In genomic region chr5:78908173-78908901, GRCh38 we compare ENCODE assay signal across 9 cellular contexts.
DNase-seq lines count a peak whose midpoint lies in the region; ATAC-seq and TF ChIP-seq lines count a peak whose summit lies in the region.
"Had no signal": no experiment of that assay in that cellular context is flagged by ENCODE, and none has a peak within 500 bp of the region (broad histone marks: within the 10 kb centered on the region; RNA-seq: fewer than 3 reads in every experiment).

No MANE protein-coding gene starts in this region.

- H3K36me3 ChIP-seq in neural progenitor cell = no peaks in the 10 kb centered on the region
- H3K36me3 ChIP-seq: neutrophil had no signal

- H3K27me3 Mint-ChIP-seq in H9 (ENCODE audit: low read depth) (no peaks in the 10 kb centered on the region), neural progenitor cell (ENCODE audit: insufficient read depth, low read depth) (peaks cover 2% of the 10 kb centered on the region)

- H3K4me3 ChIP-seq in neural progenitor cell = peak overlapping the region; percentile 24

- H3K4me3 Mint-ChIP-seq in H9 = peak overlapping the region; percentile 24 to 62; a peak in 3 of 5 replicates
- peak overlapping the region; percentile 78 for H3K4me3 Mint-ChIP-seq in neural progenitor cell
- no peak overlapping the region for H3K4me3 Mint-ChIP-seq in stimulated activated effector memory CD8-positive, alpha-beta T cell treated with anti-CD3 and anti-CD28 coated beads, Interleukin-12 subunit alpha, Interleukin-12 subunit beta, amount 100 ng/mL, for 72 hours

- H3K23ac ChIP-seq in H9 (ENCODE audit: insufficient read length, low read depth, low read length) = no peak overlapping the region

- no peak for TF ChIP-seq CTCF in H9 (conservative IDR thresholded peaks at IDR 0.05)
- no peak for TF ChIP-seq CTCF in neural progenitor cell (IDR thresholded peaks at IDR 0.05)

- no peak overlapping the region for H4K5ac ChIP-seq in H9 (ENCODE audit: insufficient read length, low read depth, low read length)

- no peak overlapping the region for H2BK12ac ChIP-seq in H9 (ENCODE audit: insufficient read length, low read depth, low read length)

- H2BK5ac ChIP-seq in H9 (ENCODE audit: insufficient read length, low read length) = no peak overlapping the region

- H3K9me3 ChIP-seq in H9 (ENCODE audit: control insufficient read depth, low read depth, low read length) (no peaks in the 10 kb centered on the region), neural progenitor cell (ENCODE audit: low read depth) (no peaks in the 10 kb centered on the region)
- H3K9me3 ChIP-seq: neutrophil had no signal

- H2BK120ac ChIP-seq in H9 (ENCODE audit: low read depth, low read length, poor library complexity, severe bottlenecking) = no peak overlapping the region

- no peak overlapping the region for H3K4ac ChIP-seq in H9 (ENCODE audit: low read depth, low read length)

- H3F3A ChIP-seq in neural progenitor cell (ENCODE audit: low read depth) = peaks cover 7% of the 10 kb centered on the region

- H3K23me2 ChIP-seq in H9 (ENCODE audit: insufficient read length, low read depth, low read length, poor library complexity, severe bottlenecking) = no peaks in the 10 kb centered on the region

- no peak overlapping the region for H3K56ac ChIP-seq in H9 (ENCODE audit: insufficient read length, low read depth, low read length)

- H4K20me1 ChIP-seq in H9 (ENCODE audit: control insufficient read depth, insufficient read depth, insufficient read length) (no peaks in the 10 kb centered on the region), neural progenitor cell (ENCODE audit: low read depth) (no peaks in the 10 kb centered on the region)

- no peak overlapping the region for H4K91ac ChIP-seq in H9 (ENCODE audit: insufficient read length, low read depth, low read length)

- WGBS in H9 (ENCODE audit: extremely low coverage, insufficient read length, low lambda C conversion rate) = no CpG with 5 or more reads among the region's 10 CpGs

- ATAC-seq in GM19455 (IDR thresholded peaks at IDR 0.05; ENCODE audit: unreplicated experiment) = no peak
- no peak for ATAC-seq in activated CD4-positive, CD25-positive, alpha-beta regulatory T cell treated with anti-CD3 and anti-CD28 coated beads, Interleukin-2, amount 50 U/mL, for 24 hours
- ATAC-seq in stimulated activated effector memory CD8-positive, alpha-beta T cell treated with anti-CD3 and anti-CD28 coated beads, Interleukin-12 subunit alpha, Interleukin-12 subunit beta, amount 100 ng/mL, for 72 hours = no peak

- H3K18ac ChIP-seq in H9 (ENCODE audit: insufficient read length, low read depth, low read length) = no peak overlapping the region

- H3K27ac ChIP-seq in H9 (ENCODE audit: insufficient read length, low read depth, low read length) = no peak overlapping the region
- H3K27ac ChIP-seq in neural progenitor cell = peak overlapping the region; percentile 8
- H3K27ac ChIP-seq: neutrophil had no signal

- no peak overlapping the region for H2AK5ac ChIP-seq in H9 (ENCODE audit: insufficient read length, low read length)

- H3K27ac Mint-ChIP-seq in H9 (peak overlapping the region in 2 of 3 experiments; percentile 15 to 50; a peak in 2 of 7 replicates), neural progenitor cell (peak overlapping the region; percentile 68)
- H3K27ac Mint-ChIP-seq in stimulated activated effector memory CD8-positive, alpha-beta T cell treated with anti-CD3 and anti-CD28 coated beads, Interleukin-12 subunit alpha, Interleukin-12 subunit beta, amount 100 ng/mL, for 72 hours = no peak overlapping the region

- H3K4me2 ChIP-seq in H9 (ENCODE audit: insufficient read depth, insufficient read length, low read length) = peak overlapping the region; percentile 29
- H3K4me2 ChIP-seq in neural progenitor cell = peak overlapping the region; percentile 66

- H3K14ac ChIP-seq in H9 (ENCODE audit: insufficient read depth, low read length) = no peak overlapping the region

- H3K79me2 ChIP-seq in H9 (ENCODE audit: insufficient read depth, low read length) = no peaks in the 10 kb centered on the region
- H3K79me2 ChIP-seq in neural progenitor cell (ENCODE audit: low read depth) = no peaks in the 10 kb centered on the region

- no peaks in the 10 kb centered on the region for H3K79me1 ChIP-seq in H9 (ENCODE audit: insufficient read depth, low read depth, low read length, poor library complexity, severe bottlenecking)

- no peak overlapping the region for H2AFZ ChIP-seq in H9 (ENCODE audit: low read length)
- H2AFZ ChIP-seq in neural progenitor cell (replicated peaks) = no peak overlapping the region

- DNase-seq in H9 (peak; percentile 73), NCI-H82 treated with DMSO at 0.1 percent for 48 hours (lab: John Stamatoyannopoulos, UW; ENCODE audit: unreplicated experiment) (peak; percentile 54), fibroblast of gingiva (ENCODE audit: low read depth) (peak; percentile 65), neural progenitor cell (ENCODE audit: low spot score) (peak; percentile 84), HK-2 (ENCODE audit: unreplicated experiment) (no peak)
- no peak for DNase-seq in stimulated activated effector memory CD8-positive, alpha-beta T cell treated with anti-CD3 and anti-CD28 coated beads, Interleukin-12 subunit alpha, Interleukin-12 subunit beta, amount 100 ng/mL, for 72 hours (ENCODE audit: low spot score in 2 of 2)

- no peak overlapping the region for H2BK15ac ChIP-seq in H9 (ENCODE audit: low read depth, low read length)

- H3K27me3 ChIP-seq in H9 (ENCODE audit: insufficient read depth, low read length) = no peaks in the 10 kb centered on the region
- H3K27me3 ChIP-seq in neural progenitor cell = no peaks in the 10 kb centered on the region
- H3K27me3 ChIP-seq: neutrophil had no signal

- H3K9me3 Mint-ChIP-seq in H9 = no peaks in the 10 kb centered on the region
- H3K9me3 Mint-ChIP-seq in neural progenitor cell = no peaks in the 10 kb centered on the region
- no peaks in the 10 kb centered on the region for H3K9me3 Mint-ChIP-seq in stimulated activated effector memory CD8-positive, alpha-beta T cell treated with anti-CD3 and anti-CD28 coated beads, Interleukin-12 subunit alpha, Interleukin-12 subunit beta, amount 100 ng/mL, for 72 hours

- peaks cover 24 to 28% of the 10 kb centered on the region in 2 experiments for H3K4me1 Mint-ChIP-seq in H9
- peaks cover 44% of the 10 kb centered on the region for H3K4me1 Mint-ChIP-seq in neural progenitor cell
- no peaks in the 10 kb centered on the region for H3K4me1 Mint-ChIP-seq in stimulated activated effector memory CD8-positive, alpha-beta T cell treated with anti-CD3 and anti-CD28 coated beads, Interleukin-12 subunit alpha, Interleukin-12 subunit beta, amount 100 ng/mL, for 72 hours

- peaks cover 5% of the 10 kb centered on the region; the same call in 1 of the 2 replicates for H3K4me1 ChIP-seq in H9 (ENCODE audit: insufficient read depth, low read length)
- peaks cover 17% of the 10 kb centered on the region for H3K4me1 ChIP-seq in neural progenitor cell

- no peak overlapping the region for H3T11ph ChIP-seq in H9 (ENCODE audit: low read length)

- H3K36me3 Mint-ChIP-seq in H9 (ENCODE audit: insufficient read depth in 1 of 3, low read depth in 3 of 3) (no peaks in the 10 kb centered on the region), neural progenitor cell (no peaks in the 10 kb centered on the region)
- H3K36me3 Mint-ChIP-seq in stimulated activated effector memory CD8-positive, alpha-beta T cell treated with anti-CD3 and anti-CD28 coated beads, Interleukin-12 subunit alpha, Interleukin-12 subunit beta, amount 100 ng/mL, for 72 hours = peaks cover 11% of the 10 kb centered on the region

- H2BK20ac ChIP-seq in H9 (ENCODE audit: low read depth, low read length, poor library complexity, severe bottlenecking) = no peak overlapping the region

- H4K8ac ChIP-seq in H9 (replicated peaks; ENCODE audit: insufficient read length, low read depth, low read length) = no peak overlapping the region

- no peak overlapping the region for H3K9ac ChIP-seq in H9 (ENCODE audit: extremely low read depth, insufficient read length, low read length)
- no peak overlapping the region for H3K9ac ChIP-seq in neural progenitor cell

Comparison
In these comparisons a context has a peak if more than half of its experiments do, and no peak if none do; other contexts are left out.
1. DNase-seq: peak in H9 (single experiment), NCI-H82 treated with DMSO at 0.1 percent for 48 hours (single experiment), fibroblast of gingiva (single experiment) and neural progenitor cell (single experiment); none in stimulated activated effector memory CD8-positive, alpha-beta T cell treated with anti-CD3 and anti-CD28 coated beads, Interleukin-12 subunit alpha, Interleukin-12 subunit beta, amount 100 ng/mL, for 72 hours (0 of 2) and HK-2 (single experiment).